ENCODE assay signal across 1 cellular context in the genomic region with DNA sequence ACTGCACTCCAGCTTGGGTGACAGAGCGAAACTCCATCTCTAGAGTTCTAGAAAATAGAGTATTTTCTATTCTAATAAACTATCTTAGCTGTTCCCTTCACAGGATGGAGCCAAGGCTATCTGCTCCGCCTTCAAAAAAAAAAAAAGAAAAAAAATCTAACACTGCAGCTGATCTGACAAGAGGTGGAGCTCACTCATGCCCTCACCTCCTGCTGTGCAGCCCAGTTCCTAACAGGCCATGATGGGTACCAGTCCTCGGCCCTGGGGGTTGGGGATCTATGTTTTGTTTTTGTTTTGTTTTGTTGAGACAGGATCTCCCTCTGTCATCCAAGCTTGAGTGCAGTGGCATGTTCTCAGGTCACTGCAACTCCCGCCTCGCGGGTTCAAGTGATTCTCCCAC.
TF ChIP-seq lines count a peak whose summit lies in the region.

No MANE protein-coding gene starts in this region.

TF ChIP-seq in GM23338, 12 proteins besides CTCF, POLR2A, EP300 and RAD21 (continued from another document):
- TF ChIP-seq ZNF462 (CRISPR knock-in tag; IDR thresholded peaks at IDR 0.05) (no peak), EZH2 (IDR thresholded peaks at IDR 0.05; ENCODE audit: low read depth, unreplicated experiment) (no peak), ZNF331 (CRISPR knock-in tag; IDR thresholded peaks at IDR 0.05; ENCODE audit: low read depth) (no peak)
- TF ChIP-seq, protein P1, sequence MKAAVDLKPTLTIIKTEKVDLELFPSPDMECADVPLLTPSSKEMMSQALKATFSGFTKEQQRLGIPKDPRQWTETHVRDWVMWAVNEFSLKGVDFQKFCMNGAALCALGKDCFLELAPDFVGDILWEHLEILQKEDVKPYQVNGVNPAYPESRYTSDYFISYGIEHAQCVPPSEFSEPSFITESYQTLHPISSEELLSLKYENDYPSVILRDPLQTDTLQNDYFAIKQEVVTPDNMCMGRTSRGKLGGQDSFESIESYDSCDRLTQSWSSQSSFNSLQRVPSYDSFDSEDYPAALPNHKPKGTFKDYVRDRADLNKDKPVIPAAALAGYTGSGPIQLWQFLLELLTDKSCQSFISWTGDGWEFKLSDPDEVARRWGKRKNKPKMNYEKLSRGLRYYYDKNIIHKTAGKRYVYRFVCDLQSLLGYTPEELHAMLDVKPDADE (IDR thresholded peaks at IDR 0.05), result no peak
